ENCODE assay signal across 9 cellular contexts in the genomic region with DNA sequence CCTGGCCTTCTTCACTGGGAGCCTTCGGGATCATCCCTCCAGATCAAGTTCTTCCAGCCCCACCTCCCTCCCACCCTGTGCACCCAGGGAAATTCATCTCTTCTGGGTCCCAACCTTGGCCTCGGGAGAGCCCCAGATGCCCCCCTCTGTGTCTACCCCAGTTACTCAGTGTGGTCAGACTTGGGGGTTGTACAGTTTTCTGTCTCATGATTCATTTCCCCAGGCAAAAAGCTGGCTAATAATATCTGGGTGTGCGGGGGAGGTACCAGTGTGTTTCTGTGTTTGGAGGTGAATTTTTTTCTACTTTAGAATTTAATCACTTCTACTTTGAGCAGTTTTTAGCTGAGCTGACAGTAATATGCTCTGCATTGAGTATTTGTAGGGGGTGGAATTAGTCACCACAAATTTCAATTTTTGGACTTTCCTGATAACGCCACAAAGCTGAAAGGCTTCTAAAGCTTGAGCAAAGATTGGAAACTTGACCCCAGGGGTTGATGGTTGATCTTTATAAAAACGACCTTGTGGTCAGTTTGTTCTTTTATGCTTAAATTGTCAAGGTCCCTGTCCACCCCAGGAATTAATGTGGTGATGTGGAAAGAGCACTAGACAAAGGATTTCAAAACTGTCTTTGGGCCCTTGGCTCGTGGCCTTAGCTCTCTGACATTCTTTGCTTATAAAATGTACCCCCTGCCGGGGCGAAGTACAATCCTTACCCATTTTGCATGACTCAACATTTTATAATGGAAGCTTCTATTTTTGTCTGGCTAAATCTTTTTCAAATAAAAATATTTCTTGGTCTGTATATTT.
DNase-seq lines count a peak whose midpoint lies in the region; ATAC-seq and TF ChIP-seq lines count a peak whose summit lies in the region.
"Had no signal": no experiment of that assay in that cellular context is flagged by ENCODE, and none has a peak within 500 bp of the region (broad histone marks: within the 10 kb centered on the region; RNA-seq: fewer than 3 reads in every experiment).

No MANE protein-coding gene starts in this region.

- H3K4me1 Mint-ChIP-seq in Caco-2 (ENCODE audit: low read depth, unreplicated experiment), result peaks cover 6% of the 10 kb centered on the region

- no peaks in the 10 kb centered on the region for H4K20me1 ChIP-seq in BLaER1

- peak overlapping the region; percentile 34; the same call in 1 of the 2 replicates for H3K4me2 ChIP-seq in BLaER1

- TF ChIP-seq CTCF in Caco-2 (IDR thresholded peaks at IDR 0.05; ENCODE audit: insufficient read depth in 1 of 2, low read depth in 1 of 2, low read length in 1 of 2, severe bottlenecking in 1 of 2, unreplicated experiment in 1 of 2), result no peak

- H3K36me3 ChIP-seq in BLaER1 (no peaks in the 10 kb centered on the region), Caco-2 (ENCODE audit: control insufficient read depth, insufficient read depth, low read length) (no peaks in the 10 kb centered on the region)

- ATAC-seq in GM19452 (IDR thresholded peaks at IDR 0.05; ENCODE audit: unreplicated experiment) (peak; percentile 81), HG03378 (IDR thresholded peaks at IDR 0.05; ENCODE audit: unreplicated experiment) (peak; percentile 86), esophagus mucosa (peak; percentile 33)

- no peak overlapping the region for H3K9ac ChIP-seq in BLaER1
- H3K9ac ChIP-seq: parathyroid adenoma had no signal

- H3K4me1 ChIP-seq in BLaER1 (peaks cover 16% of the 10 kb centered on the region), Caco-2 (no peaks in the 10 kb centered on the region)
- H3K4me1 ChIP-seq: parathyroid adenoma had no signal

- POLR2A ChIA-PET in Caco-2 (lab: Charles Lee), result no interaction called here

- no peak overlapping the region for H3K4me3 Mint-ChIP-seq in Caco-2 (ENCODE audit: unreplicated experiment)

- no TSS peak for BruUV-seq in Caco-2 (replicated peaks; lab: Mats Ljungman, UMichigan)

- no peak overlapping the region for H3K27ac Mint-ChIP-seq in Caco-2 (ENCODE audit: unreplicated experiment)

- intact Hi-C loops in Caco-2 (cut with micrococcal nuclease; ENCODE audit: unreplicated experiment), result no loop called here

- peak; percentile 13 for DNase-seq in activated CD4-positive, alpha-beta T cell treated with anti-CD3 and anti-CD28 coated beads, Interleukin-2, amount 50 U/mL, for 1 hour
- DNase-seq in stimulated activated CD4-positive, alpha-beta T cell treated with anti-CD3 and anti-CD28 coated beads, Interleukin-12 subunit alpha, Interleukin-12 subunit beta, amount 100 ng/mL, for 48 hours (ENCODE audit: low read depth in 2 of 3, low spot score in 1 of 3), result peak; percentile 51 to 62 (median 58)
- DNase-seq in DMS153 treated with DMSO at 0.1 percent for 48 hours (lab: John Stamatoyannopoulos, UW; ENCODE audit: unreplicated experiment) (no peak), Caco-2 (no peak)

- no peak overlapping the region for H3K4me3 ChIP-seq in BLaER1
- H3K4me3 ChIP-seq in Caco-2 (ENCODE audit: low read depth, low read length), result no peak overlapping the region

- no peaks in the 10 kb centered on the region for H3K27me3 ChIP-seq in BLaER1
- H3K27me3 ChIP-seq in Caco-2 (replicated peaks; ENCODE audit: control insufficient read depth, insufficient read depth, low read length), result no peaks in the 10 kb centered on the region

- CTCF ChIA-PET in Caco-2 (lab: Charles Lee), result interaction anchor here (1.0 to 1.8 kb wide), 2 partner anchors 49 to 399 kb away, joined by 5 to 6 read pairs; no protein-coding TSS in a partner anchor

- H3K27me3 Mint-ChIP-seq in Caco-2 (ENCODE audit: insufficient read depth, unreplicated experiment), result no peaks in the 10 kb centered on the region

- H3K9me3 ChIP-seq in BLaER1 (no peaks in the 10 kb centered on the region), Caco-2 (no peaks in the 10 kb centered on the region)

- no peak overlapping the region for H3K27ac ChIP-seq in BLaER1
- H3K27ac ChIP-seq: parathyroid adenoma had no signal

- no peaks in the 10 kb centered on the region for H3K9me3 Mint-ChIP-seq in Caco-2 (ENCODE audit: unreplicated experiment)

- H3K36me3 Mint-ChIP-seq in Caco-2 (ENCODE audit: insufficient read depth, unreplicated experiment), result no peaks in the 10 kb centered on the region

Comparison
In these comparisons a context has a peak if more than half of its experiments do, and no peak if none do; other contexts are left out.
1. ATAC-seq: peak in every context shown above with its lines; median percentile 86 in HG03378; 81 in GM19452; 33 in esophagus mucosa.
2. DNase-seq: peak in activated CD4-positive, alpha-beta T cell treated with anti-CD3 and anti-CD28 coated beads, Interleukin-2, amount 50 U/mL, for 1 hour (single experiment) and stimulated activated CD4-positive, alpha-beta T cell treated with anti-CD3 and anti-CD28 coated beads, Interleukin-12 subunit alpha, Interleukin-12 subunit beta, amount 100 ng/mL, for 48 hours (3 of 3); none in DMS153 treated with DMSO at 0.1 percent for 48 hours (single experiment) and Caco-2 (0 of 2).